Comparison of ENCODE assay signal across 1 cellular context in the genomic region with DNA sequence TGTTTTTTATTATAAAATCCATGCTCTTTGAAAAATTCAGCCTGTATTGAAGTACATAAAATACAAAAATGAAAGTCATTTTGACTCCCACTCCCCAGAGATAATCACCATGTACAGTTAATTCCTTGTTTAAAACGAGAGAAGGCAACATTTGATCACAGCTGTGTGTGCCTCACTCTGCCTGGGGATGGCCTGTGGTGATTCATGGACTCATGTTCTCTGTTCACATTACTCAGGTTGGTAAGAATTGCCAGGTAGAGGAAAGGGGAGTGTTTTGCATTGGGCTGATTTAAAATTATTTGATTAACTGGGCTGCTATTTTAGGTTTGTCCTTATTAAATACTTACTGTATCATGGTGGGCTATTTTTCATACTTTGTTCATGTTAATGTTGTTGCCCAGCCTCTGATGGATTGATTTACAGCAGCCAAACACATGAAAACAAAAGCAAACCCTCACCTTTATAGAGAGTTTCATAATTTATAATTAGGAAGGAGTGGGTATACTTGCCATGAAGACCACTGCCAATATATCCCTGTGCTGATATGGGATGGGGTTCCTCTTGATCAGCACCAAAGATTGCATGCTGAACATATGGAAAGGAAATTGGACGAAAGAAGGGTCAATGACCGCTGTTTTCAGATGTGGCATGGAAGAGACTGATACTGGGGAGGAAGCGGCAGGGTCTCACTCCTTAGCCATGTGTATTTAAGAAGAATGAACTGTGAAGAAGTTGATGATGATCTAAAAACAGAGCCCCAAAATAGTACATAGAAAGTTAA.
TF ChIP-seq lines count a peak whose summit lies in the region.

No MANE protein-coding gene starts in this region.

TF ChIP-seq in HepG2, 621 proteins besides CTCF, POLR2A, EP300 and RAD21:
- TF ChIP-seq FOSL2 (CRISPR knock-in tag; IDR thresholded peaks at IDR 0.05) (0 out of 2 replicates have a peak, but pooled peaks have one; percentile 11), RBM22 (optimal IDR thresholded peaks at IDR 0.05; ENCODE audit: low read length) (no peak)
